ENCODE assay signal across 2 cellular contexts in the genomic region with DNA sequence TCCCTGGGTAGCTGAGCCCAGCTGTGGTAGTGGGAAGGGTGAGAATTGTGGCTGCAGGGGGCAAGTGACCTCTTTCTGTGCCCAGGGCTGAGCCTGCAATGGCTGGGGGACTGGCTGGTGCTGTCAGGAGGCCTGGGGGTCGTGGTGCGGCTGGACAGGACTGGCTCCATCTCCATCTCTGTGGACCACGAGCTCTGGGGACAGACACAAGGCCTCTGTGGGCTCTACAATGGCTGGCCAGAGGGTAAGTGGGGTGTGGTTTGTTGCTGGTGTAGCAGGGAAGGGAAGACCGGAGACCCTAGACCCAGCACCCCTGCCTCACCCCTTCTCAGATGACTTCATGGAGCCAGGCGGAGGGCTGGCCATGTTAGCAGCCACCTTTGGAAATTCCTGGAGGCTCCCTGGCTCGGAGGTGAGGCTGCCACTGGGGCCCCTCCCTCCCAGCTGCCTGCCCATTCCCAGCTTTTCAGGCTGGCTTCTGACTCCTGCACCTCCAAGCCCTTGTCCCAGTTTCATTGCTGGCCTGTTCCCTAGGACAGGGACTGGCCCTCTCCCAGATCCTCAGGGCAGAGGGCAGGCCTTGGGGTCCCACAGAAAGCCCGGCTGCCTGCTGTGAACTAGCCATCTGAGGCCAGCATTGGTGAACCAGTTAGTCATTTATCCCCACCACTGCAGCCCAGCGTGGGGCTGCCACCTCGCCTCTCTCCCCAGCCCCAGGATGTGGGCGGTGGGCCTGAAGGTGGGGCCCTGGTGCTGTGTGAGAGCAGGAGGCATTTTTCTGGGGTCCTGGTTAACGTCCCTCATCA.
TF ChIP-seq lines count a peak whose summit lies in the region.

No MANE protein-coding gene starts in this region.

TF ChIP-seq in HEK293, 187 proteins besides CTCF, POLR2A, EP300 and RAD21:
- TF ChIP-seq, protein P1, sequence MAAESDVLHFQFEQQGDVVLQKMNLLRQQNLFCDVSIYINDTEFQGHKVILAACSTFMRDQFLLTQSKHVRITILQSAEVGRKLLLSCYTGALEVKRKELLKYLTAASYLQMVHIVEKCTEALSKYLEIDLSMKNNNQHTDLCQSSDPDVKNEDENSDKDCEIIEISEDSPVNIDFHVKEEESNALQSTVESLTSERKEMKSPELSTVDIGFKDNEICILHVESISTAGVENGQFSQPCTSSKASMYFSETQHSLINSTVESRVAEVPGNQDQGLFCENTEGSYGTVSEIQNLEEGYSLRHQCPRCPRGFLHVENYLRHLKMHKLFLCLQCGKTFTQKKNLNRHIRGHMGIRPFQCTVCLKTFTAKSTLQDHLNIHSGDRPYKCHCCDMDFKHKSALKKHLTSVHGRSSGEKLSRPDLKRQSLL (tag by site-specific recombination; IDR thresholded peaks at IDR 0.05): no peak
- peak; percentile 38 for TF ChIP-seq ZIC2 (tag by site-specific recombination; IDR thresholded peaks at IDR 0.05)
TF ChIP-seq in HEK293: peak in this region for 1.

TF ChIP-seq in GM23338, 12 proteins besides CTCF, POLR2A, EP300 and RAD21:
- TF ChIP-seq, protein P2, sequence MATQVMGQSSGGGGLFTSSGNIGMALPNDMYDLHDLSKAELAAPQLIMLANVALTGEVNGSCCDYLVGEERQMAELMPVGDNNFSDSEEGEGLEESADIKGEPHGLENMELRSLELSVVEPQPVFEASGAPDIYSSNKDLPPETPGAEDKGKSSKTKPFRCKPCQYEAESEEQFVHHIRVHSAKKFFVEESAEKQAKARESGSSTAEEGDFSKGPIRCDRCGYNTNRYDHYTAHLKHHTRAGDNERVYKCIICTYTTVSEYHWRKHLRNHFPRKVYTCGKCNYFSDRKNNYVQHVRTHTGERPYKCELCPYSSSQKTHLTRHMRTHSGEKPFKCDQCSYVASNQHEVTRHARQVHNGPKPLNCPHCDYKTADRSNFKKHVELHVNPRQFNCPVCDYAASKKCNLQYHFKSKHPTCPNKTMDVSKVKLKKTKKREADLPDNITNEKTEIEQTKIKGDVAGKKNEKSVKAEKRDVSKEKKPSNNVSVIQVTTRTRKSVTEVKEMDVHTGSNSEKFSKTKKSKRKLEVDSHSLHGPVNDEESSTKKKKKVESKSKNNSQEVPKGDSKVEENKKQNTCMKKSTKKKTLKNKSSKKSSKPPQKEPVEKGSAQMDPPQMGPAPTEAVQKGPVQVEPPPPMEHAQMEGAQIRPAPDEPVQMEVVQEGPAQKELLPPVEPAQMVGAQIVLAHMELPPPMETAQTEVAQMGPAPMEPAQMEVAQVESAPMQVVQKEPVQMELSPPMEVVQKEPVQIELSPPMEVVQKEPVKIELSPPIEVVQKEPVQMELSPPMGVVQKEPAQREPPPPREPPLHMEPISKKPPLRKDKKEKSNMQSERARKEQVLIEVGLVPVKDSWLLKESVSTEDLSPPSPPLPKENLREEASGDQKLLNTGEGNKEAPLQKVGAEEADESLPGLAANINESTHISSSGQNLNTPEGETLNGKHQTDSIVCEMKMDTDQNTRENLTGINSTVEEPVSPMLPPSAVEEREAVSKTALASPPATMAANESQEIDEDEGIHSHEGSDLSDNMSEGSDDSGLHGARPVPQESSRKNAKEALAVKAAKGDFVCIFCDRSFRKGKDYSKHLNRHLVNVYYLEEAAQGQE (IDR thresholded peaks at IDR 0.05; ENCODE audit: unreplicated experiment): no peak
- TF ChIP-seq STAT1 (IDR thresholded peaks at IDR 0.05; ENCODE audit: unreplicated experiment) (no peak), POLR2AphosphoS5 (IDR thresholded peaks at IDR 0.05; ENCODE audit: low read depth) (no peak), NANOG (IDR thresholded peaks at IDR 0.05; ENCODE audit: borderline replicate concordance) (no peak), EZH2 (IDR thresholded peaks at IDR 0.05; ENCODE audit: low read depth, unreplicated experiment) (no peak), EZH2phosphoT487 (IDR thresholded peaks at IDR 0.05; ENCODE audit: unreplicated experiment) (no peak), JUNB (IDR thresholded peaks at IDR 0.05; ENCODE audit: unreplicated experiment) (no peak)
- TF ChIP-seq, protein P3, sequence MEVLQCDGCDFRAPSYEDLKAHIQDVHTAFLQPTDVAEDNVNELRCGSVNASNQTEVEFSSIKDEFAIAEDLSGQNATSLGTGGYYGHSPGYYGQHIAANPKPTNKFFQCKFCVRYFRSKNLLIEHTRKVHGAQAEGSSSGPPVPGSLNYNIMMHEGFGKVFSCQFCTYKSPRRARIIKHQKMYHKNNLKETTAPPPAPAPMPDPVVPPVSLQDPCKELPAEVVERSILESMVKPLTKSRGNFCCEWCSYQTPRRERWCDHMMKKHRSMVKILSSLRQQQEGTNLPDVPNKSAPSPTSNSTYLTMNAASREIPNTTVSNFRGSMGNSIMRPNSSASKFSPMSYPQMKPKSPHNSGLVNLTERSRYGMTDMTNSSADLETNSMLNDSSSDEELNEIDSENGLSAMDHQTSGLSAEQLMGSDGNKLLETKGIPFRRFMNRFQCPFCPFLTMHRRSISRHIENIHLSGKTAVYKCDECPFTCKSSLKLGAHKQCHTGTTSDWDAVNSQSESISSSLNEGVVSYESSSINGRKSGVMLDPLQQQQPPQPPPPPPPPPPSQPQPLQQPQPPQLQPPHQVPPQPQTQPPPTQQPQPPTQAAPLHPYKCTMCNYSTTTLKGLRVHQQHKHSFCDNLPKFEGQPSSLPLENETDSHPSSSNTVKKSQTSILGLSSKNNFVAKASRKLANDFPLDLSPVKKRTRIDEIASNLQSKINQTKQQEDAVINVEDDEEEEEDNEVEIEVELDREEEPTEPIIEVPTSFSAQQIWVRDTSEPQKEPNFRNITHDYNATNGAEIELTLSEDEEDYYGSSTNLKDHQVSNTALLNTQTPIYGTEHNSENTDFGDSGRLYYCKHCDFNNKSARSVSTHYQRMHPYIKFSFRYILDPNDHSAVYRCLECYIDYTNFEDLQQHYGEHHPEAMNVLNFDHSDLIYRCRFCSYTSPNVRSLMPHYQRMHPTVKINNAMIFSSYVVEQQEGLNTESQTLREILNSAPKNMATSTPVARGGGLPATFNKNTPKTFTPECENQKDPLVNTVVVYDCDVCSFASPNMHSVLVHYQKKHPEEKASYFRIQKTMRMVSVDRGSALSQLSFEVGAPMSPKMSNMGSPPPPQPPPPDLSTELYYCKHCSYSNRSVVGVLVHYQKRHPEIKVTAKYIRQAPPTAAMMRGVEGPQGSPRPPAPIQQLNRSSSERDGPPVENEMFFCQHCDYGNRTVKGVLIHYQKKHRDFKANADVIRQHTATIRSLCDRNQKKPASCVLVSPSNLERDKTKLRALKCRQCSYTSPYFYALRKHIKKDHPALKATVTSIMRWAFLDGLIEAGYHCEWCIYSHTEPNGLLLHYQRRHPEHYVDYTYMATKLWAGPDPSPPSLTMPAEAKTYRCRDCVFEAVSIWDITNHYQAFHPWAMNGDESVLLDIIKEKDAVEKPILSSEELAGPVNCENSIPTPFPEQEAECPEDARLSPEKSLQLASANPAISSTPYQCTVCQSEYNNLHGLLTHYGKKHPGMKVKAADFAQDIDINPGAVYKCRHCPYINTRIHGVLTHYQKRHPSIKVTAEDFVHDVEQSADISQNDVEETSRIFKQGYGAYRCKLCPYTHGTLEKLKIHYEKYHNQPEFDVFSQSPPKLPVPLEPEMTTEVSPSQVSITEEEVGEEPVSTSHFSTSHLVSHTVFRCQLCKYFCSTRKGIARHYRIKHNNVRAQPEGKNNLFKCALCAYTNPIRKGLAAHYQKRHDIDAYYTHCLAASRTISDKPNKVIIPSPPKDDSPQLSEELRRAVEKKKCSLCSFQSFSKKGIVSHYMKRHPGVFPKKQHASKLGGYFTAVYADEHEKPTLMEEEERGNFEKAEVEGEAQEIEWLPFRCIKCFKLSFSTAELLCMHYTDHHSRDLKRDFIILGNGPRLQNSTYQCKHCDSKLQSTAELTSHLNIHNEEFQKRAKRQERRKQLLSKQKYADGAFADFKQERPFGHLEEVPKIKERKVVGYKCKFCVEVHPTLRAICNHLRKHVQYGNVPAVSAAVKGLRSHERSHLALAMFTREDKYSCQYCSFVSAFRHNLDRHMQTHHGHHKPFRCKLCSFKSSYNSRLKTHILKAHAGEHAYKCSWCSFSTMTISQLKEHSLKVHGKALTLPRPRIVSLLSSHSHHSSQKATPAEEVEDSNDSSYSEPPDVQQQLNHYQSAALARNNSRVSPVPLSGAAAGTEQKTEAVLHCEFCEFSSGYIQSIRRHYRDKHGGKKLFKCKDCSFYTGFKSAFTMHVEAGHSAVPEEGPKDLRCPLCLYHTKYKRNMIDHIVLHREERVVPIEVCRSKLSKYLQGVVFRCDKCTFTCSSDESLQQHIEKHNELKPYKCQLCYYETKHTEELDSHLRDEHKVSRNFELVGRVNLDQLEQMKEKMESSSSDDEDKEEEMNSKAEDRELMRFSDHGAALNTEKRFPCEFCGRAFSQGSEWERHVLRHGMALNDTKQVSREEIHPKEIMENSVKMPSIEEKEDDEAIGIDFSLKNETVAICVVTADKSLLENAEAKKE (CRISPR knock-in tag; IDR thresholded peaks at IDR 0.05): no peak
- TF ChIP-seq, protein P4, sequence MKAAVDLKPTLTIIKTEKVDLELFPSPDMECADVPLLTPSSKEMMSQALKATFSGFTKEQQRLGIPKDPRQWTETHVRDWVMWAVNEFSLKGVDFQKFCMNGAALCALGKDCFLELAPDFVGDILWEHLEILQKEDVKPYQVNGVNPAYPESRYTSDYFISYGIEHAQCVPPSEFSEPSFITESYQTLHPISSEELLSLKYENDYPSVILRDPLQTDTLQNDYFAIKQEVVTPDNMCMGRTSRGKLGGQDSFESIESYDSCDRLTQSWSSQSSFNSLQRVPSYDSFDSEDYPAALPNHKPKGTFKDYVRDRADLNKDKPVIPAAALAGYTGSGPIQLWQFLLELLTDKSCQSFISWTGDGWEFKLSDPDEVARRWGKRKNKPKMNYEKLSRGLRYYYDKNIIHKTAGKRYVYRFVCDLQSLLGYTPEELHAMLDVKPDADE (IDR thresholded peaks at IDR 0.05): no peak
